ENCODE assay signal across 1 cellular context in genomic region chr7:76442664-76443446, GRCh38. TPM values are rescaled to one million over a fixed set of nuclear protein-coding genes. Genes with fewer than 3 reads are reported as not detected.
"Had no signal": no experiment of that assay in that cellular context is flagged by ENCODE, and none has a peak within 500 bp of the region (broad histone marks: within the 10 kb centered on the region; RNA-seq: fewer than 3 reads in every experiment).

No MANE protein-coding gene starts in this region.

RNA-seq across cellular contexts. Expression of gene ZP3, which starts 18.1 kb away (rescaled TPM):
- total RNA-seq: cardiac septum had no signal
